ENCODE assay signal across 13 cellular contexts in the genomic region with DNA sequence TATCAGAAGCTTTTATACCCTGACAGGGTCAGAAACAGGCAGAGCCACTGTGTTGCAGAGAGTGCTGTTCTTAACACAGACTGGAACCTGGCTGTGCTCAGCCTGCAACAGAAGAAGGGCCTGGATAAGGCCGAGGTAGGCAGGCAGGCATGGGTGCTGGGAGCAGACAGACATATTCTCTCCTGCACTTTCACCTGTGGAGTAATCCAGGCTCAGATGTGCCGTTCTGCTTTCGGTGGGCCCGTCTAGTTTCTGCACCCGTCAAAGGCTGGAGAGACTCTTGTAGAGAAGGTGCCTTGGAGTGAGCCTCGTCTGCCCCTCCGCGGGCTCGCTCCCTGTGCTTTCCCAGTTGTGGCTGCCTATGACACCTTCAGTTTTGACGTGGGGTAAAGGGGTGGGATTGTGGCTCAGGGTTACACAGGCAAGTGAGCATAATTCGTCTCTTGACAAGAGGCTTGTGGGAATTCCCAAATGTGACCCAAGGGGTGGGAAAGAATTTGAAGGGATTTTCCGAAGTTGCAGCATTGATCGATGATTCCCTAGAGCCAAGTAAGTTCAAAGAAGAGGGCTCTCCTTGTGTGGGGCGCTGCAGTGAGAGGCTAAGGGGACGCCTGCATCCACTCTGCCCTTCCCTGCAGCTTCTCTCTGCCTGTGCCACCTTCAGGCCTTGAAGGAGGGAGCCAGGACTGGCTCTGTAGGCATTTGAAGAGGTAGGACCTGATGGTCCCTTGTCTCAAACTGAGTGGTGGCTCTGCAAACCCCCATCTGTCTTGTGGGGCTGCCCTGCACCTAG. TPM values are rescaled to one million over a fixed set of nuclear protein-coding genes. Genes with fewer than 3 reads are reported as not detected.
DNase-seq lines count a peak whose midpoint lies in the region; ATAC-seq and TF ChIP-seq lines count a peak whose summit lies in the region.
"Had no signal": no experiment of that assay in that cellular context is flagged by ENCODE, and none has a peak within 500 bp of the region (broad histone marks: within the 10 kb centered on the region; RNA-seq: fewer than 3 reads in every experiment).

No MANE protein-coding gene starts in this region.

- ATAC-seq in stimulated activated naive CD8-positive, alpha-beta T cell treated with anti-CD3 and anti-CD28 coated beads, Interleukin-15, amount 100 ng/mL, for 72 hours, result no peak
- ATAC-seq in stimulated activated naive CD8-positive, alpha-beta T cell treated with anti-CD3 and anti-CD28 coated beads, Interleukin-15, Interleukin-2, amounts not matched to agents 100 U/mL and 50 U/mL, for 24 hours, result no peak
- peak; percentile 34 for ATAC-seq in left lung
- ATAC-seq in GM21367 (IDR thresholded peaks at IDR 0.05; ENCODE audit: unreplicated experiment), result no peak
- ATAC-seq in HG02938 (IDR thresholded peaks at IDR 0.05; ENCODE audit: unreplicated experiment), result no peak

- H3K4me1 ChIP-seq in left lung, result peaks cover 15 to 35% of the 10 kb centered on the region in 2 donors

- H3K4me3 Mint-ChIP-seq in stimulated activated naive CD8-positive, alpha-beta T cell treated with anti-CD3 and anti-CD28 coated beads, Interleukin-15, amount 100 ng/mL, for 72 hours, result no peak overlapping the region

- H3K4me3 ChIP-seq in left lung, result no peak overlapping the region
- H3K4me3 ChIP-seq: dorsolateral prefrontal cortex, psoas muscle, suprapubic skin had no signal

- no peaks in the 10 kb centered on the region for H3K9me3 ChIP-seq in left lung
- H3K9me3 ChIP-seq: psoas muscle, suprapubic skin had no signal

- DNase-seq in stimulated activated naive CD8-positive, alpha-beta T cell treated with anti-CD3 and anti-CD28 coated beads, Interleukin-15, amount 100 ng/mL, for 72 hours, result no peak
- no peak for DNase-seq in stimulated activated naive CD8-positive, alpha-beta T cell treated with anti-CD3 and anti-CD28 coated beads, Interleukin-15, Interleukin-2, amounts not matched to agents 100 U/mL and 50 U/mL, for 24 hours
- DNase-seq in left lung (no peak), SHP77 treated with DMSO at 0.1 percent for 48 hours (lab: John Stamatoyannopoulos, UW) (no peak)
- DNase-seq: DMS79, glutamatergic neuron, KBM-7, NCI-H1930 had no signal

- H3K27ac ChIP-seq in left lung, result no peak overlapping the region
- H3K27ac ChIP-seq: dorsolateral prefrontal cortex, psoas muscle, suprapubic skin had no signal

- intact Hi-C loops in left lung (cut with DNase I), result no loop called here

- no peaks in the 10 kb centered on the region for H3K9me3 Mint-ChIP-seq in stimulated activated naive CD8-positive, alpha-beta T cell treated with anti-CD3 and anti-CD28 coated beads, Interleukin-15, amount 100 ng/mL, for 72 hours

- peaks cover 0 to 51% of the 10 kb centered on the region in 2 donors for H3K36me3 ChIP-seq in left lung

- peak overlapping the region; percentile 29 to 36 for H3K27ac Mint-ChIP-seq in stimulated activated naive CD8-positive, alpha-beta T cell treated with anti-CD3 and anti-CD28 coated beads, Interleukin-15, amount 100 ng/mL, for 72 hours

- no peaks in the 10 kb centered on the region for H3K27me3 ChIP-seq in left lung
- H3K27me3 ChIP-seq: dorsolateral prefrontal cortex, suprapubic skin had no signal

- H3K27me3 Mint-ChIP-seq in stimulated activated naive CD8-positive, alpha-beta T cell treated with anti-CD3 and anti-CD28 coated beads, Interleukin-15, amount 100 ng/mL, for 72 hours, result no peaks in the 10 kb centered on the region

- H3K4me1 Mint-ChIP-seq in stimulated activated naive CD8-positive, alpha-beta T cell treated with anti-CD3 and anti-CD28 coated beads, Interleukin-15, amount 100 ng/mL, for 72 hours, result peaks cover 21% of the 10 kb centered on the region

- TF ChIP-seq CTCF in left lung (IDR thresholded peaks at IDR 0.05), result no peak

RNA-seq across cellular contexts. Expression of a gene that starts 16.2 kb away (rescaled TPM):
- 10 to 100 TPM; 33.1 to 35.9 TPM for total RNA-seq in left lung

RNA-seq across cellular contexts. Expression of a gene that starts 35.4 kb away (rescaled TPM):
- 10 to 100 TPM; 16.4 to 18.0 TPM for total RNA-seq in left lung

RNA-seq across cellular contexts. Expression of a gene that starts 56.4 kb away (rescaled TPM):
- total RNA-seq in left lung, result 10 to 100 TPM in 1 of 2 donors, 1 to 10 TPM in 1; 8.5 to 15.4 TPM
